Comparison of ENCODE assay signal across 5 cellular contexts in the genomic region with DNA sequence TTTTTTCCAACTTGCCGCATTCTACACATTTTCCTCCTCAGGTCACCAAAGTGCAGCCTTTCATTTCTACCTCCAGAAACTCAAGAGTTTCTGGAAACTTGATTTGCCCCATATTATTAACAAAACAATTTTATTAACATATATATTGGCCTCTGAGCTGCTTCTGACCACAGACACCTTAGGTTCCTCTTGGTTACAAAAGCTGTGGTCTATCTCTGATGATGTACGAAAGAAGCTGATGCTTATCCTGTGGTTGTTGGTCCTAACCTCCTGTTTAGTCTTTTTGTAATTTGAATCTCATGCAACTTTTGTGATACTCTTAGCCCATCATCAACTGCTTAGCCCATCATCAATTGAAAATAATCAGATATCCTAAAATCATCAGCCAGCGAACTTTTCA.
"Had no signal": no experiment of that assay in that cellular context is flagged by ENCODE, and none has a peak within 500 bp of the region (broad histone marks: within the 10 kb centered on the region; RNA-seq: fewer than 3 reads in every experiment).

No MANE protein-coding gene starts in this region.

- H3K27ac Mint-ChIP-seq: H9 had no signal

- H3K4me3 ChIP-seq: GM23248, K562 had no signal

- ATAC-seq: K562 had no signal

- H3K9ac ChIP-seq: GM23248 had no signal

- H3K27ac ChIP-seq: GM23248 had no signal

- H2AFZ ChIP-seq: GM23248 had no signal

- H3K4me3 Mint-ChIP-seq: H9 had no signal

- DNase-seq: GM23248, H9, HCEC 1CT, IMR-90 had no signal
